Comparison of ENCODE assay signal across 1 cellular context in the genomic region with DNA sequence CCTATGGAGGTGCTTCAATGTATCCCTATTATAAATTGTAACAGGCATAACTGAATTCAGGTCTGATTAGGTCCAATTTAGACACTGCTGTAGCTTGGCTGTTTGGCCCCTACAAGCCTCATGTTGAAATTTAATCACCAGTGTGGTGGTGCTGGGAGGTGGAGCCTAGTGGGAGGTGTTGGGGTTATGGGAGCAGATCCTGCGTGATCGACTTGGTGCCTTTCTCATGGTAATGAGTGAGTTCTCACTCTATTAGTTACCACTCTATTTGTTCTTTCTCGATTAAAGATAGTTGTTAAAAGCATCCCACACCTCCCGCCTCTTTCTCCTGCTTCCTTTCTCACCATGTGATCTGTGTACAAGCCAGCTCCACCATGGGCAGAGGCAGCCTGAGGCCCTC.
TF ChIP-seq lines count a peak whose summit lies in the region.

No MANE protein-coding gene starts in this region.

TF ChIP-seq in HepG2, 621 proteins besides CTCF, POLR2A, EP300 and RAD21:
- TF ChIP-seq ELF4 (CRISPR knock-in tag; IDR thresholded peaks at IDR 0.05; ENCODE audit: borderline replicate concordance): 0 out of 2 replicates have a peak, but pooled peaks have one; percentile 39
- TF ChIP-seq, protein P1, sequence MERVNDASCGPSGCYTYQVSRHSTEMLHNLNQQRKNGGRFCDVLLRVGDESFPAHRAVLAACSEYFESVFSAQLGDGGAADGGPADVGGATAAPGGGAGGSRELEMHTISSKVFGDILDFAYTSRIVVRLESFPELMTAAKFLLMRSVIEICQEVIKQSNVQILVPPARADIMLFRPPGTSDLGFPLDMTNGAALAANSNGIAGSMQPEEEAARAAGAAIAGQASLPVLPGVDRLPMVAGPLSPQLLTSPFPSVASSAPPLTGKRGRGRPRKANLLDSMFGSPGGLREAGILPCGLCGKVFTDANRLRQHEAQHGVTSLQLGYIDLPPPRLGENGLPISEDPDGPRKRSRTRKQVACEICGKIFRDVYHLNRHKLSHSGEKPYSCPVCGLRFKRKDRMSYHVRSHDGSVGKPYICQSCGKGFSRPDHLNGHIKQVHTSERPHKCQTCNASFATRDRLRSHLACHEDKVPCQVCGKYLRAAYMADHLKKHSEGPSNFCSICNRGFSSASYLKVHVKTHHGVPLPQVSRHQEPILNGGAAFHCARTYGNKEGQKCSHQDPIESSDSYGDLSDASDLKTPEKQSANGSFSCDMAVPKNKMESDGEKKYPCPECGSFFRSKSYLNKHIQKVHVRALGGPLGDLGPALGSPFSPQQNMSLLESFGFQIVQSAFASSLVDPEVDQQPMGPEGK (CRISPR knock-in tag; IDR thresholded peaks at IDR 0.05): no peak
